In the genomic region with DNA sequence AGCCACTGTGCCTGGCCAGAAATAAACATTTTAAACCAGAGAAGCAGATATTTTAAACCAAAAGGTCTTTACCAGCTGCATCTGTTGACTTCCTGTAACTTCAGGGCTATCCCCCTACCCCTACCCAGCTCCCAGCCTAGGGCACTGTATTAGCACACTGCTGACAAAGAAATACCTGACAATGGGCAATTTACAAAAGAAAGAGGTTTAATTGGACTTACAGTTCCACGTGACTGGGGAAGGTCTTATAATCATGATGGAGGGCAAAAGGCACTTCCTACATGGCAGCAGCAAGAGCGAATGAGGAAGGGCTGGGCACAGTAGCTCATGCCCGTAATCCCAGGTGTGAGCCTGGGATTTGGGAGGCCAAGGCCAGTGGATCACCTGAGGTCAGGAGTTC, we compare ENCODE assay signal across 16 cellular contexts.
"Had no signal": no experiment of that assay in that cellular context is flagged by ENCODE, and none has a peak within 500 bp of the region (broad histone marks: within the 10 kb centered on the region; RNA-seq: fewer than 3 reads in every experiment).

No MANE protein-coding gene starts in this region.

- H3K9me3 Mint-ChIP-seq: activated naive CD4-positive, alpha-beta T cell treated with anti-CD3 and anti-CD28 coated beads, Interleukin-2, amount 50 U/mL, for 24 hours; natural killer cell; stimulated activated naive CD8-positive, alpha-beta T cell treated with anti-CD3 and anti-CD28 coated beads, Interleukin-15, Interleukin-2, amounts not matched to agents 100 ng/mL and 50 ng/mL, for 24 hours had no signal

- DNase-seq: activated CD4-positive, alpha-beta T cell treated with anti-CD3 and anti-CD28 coated beads for 4 hours; activated T-cell treated with anti-CD3 and anti-CD28 coated beads for 4 hours; amygdala; dermis blood vessel endothelial cell; erythroblast; hippocampal formation; left colon; mammary epithelial cell; mucosa of descending colon; natural killer cell; stimulated activated CD4-positive, alpha-beta T cell treated with anti-CD3 and anti-CD28 coated beads, Interleukin-12 subunit alpha, Interleukin-12 subunit beta, amount 100 ng/mL, for 4 hours; T1000; testis had no signal

- H3K4me3 ChIP-seq: mucosa of descending colon, testis had no signal

- H3K4me1 ChIP-seq: testis had no signal

- H3K9me3 ChIP-seq: mucosa of descending colon, testis had no signal

- H3K4me1 Mint-ChIP-seq: activated naive CD4-positive, alpha-beta T cell treated with anti-CD3 and anti-CD28 coated beads, Interleukin-2, amount 50 U/mL, for 24 hours had no signal

- ATAC-seq: left colon, mucosa of descending colon, natural killer cell had no signal

- H3K4me3 Mint-ChIP-seq: activated naive CD4-positive, alpha-beta T cell treated with anti-CD3 and anti-CD28 coated beads, Interleukin-2, amount 50 U/mL, for 24 hours; natural killer cell; stimulated activated naive CD8-positive, alpha-beta T cell treated with anti-CD3 and anti-CD28 coated beads, Interleukin-15, Interleukin-2, amounts not matched to agents 100 ng/mL and 50 ng/mL, for 24 hours had no signal

- H3K36me3 Mint-ChIP-seq: natural killer cell had no signal

- H3K27ac Mint-ChIP-seq: activated T-helper 2 cell treated with anti-CD3 and anti-CD28 coated beads, Interferon-gamma antibody, Interleukin-2, Interleukin-4, amounts not matched to agents 10 μg/mL and 5 μg/mL and 100 μg/mL, durations not matched to agents 14 hours and 24 hours and 36 hours; stimulated activated naive CD8-positive, alpha-beta T cell treated with anti-CD3 and anti-CD28 coated beads, Interleukin-15, Interleukin-2, amounts not matched to agents 100 ng/mL and 50 ng/mL, for 24 hours had no signal

- H3K27me3 ChIP-seq: testis had no signal

- H3K27me3 Mint-ChIP-seq: activated naive CD4-positive, alpha-beta T cell treated with anti-CD3 and anti-CD28 coated beads, Interleukin-2, amount 50 U/mL, for 24 hours; stimulated activated naive CD8-positive, alpha-beta T cell treated with anti-CD3 and anti-CD28 coated beads, Interleukin-15, Interleukin-2, amounts not matched to agents 100 ng/mL and 50 ng/mL, for 24 hours had no signal

- H3K27ac ChIP-seq: testis had no signal
